ENCODE assay signal across 8 cellular contexts in the genomic region with DNA sequence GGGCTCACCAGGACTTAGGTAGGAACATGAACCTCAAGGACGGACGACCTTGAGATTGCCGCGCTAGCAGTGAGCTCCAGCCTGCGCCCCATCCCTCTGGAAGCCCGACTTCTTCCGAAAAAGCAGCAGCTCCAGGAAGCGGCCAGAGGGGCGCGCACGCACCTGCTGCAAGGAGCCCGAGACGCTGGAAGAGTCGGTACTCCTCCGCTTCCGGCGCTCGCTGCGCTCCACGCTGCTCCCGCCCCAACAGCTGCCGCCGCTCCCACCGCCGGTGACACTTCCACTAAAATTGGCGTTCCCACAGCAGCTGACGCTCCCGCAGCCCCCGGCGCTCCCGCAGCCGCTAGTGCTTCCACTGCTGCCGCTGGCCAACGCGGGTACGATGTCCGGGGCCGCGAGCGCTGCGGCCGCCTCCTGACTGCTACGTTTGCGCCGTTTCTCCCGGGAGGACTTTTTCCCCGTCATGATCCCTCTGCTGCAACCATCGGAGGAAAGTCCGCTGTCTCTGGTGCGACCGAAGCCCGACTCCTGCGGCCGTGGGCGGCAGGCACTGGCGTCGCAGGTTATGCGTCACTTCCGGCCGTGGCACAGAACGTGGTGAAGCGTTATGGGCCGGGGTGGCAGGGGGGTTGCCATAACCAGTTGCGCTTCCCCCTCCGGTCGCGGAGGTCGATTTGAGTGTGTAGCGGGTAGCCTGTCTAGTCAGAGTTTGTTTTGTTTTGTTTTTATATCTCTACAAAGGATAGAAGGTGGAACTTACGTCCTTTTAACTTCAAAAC. TPM values are rescaled to one million over a fixed set of nuclear protein-coding genes. Genes with fewer than 3 reads are reported as not detected.
DNase-seq lines count a peak whose midpoint lies in the region; ATAC-seq and TF ChIP-seq lines count a peak whose summit lies in the region.

A gene with protein sequence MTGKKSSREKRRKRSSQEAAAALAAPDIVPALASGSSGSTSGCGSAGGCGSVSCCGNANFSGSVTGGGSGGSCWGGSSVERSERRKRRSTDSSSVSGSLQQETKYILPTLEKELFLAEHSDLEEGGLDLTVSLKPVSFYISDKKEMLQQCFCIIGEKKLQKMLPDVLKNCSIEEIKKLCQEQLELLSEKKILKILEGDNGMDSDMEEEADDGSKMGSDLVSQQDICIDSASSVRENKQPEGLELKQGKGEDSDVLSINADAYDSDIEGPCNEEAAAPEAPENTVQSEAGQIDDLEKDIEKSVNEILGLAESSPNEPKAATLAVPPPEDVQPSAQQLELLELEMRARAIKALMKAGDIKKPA (minus strand): TSS at position 552 of the 779 bp plus-strand sequence. CDS start 87 bp downstream, at position 465.

- DNase-seq in RPMI7951 (ENCODE audit: low read depth) (peak; percentile 89), fibroblast of mammary gland (ENCODE audit: low read depth) (peak; percentile 90), natural killer cell (peak; percentile 91)
- DNase-seq in stimulated activated naive CD4-positive, alpha-beta T cell treated with Interleukin-2 at 50 U/mL for 16 hours (lab: John Stamatoyannopoulos, UW), result peak; percentile 94

- H3K9me3 ChIP-seq in DOHH2 (ENCODE audit: control insufficient read depth, insufficient read depth, low read length), result no peaks in the 10 kb centered on the region
- no peaks in the 10 kb centered on the region for H3K9me3 ChIP-seq in KOPT-K1 (ENCODE audit: insufficient read depth, low read length, poor library complexity, severe bottlenecking)

- H3K27ac ChIP-seq in DOHH2 (ENCODE audit: low read depth, low read length) (peak within 1 kb of the TSS; percentile 95), KOPT-K1 (ENCODE audit: low read depth, low read length, poor library complexity, severe bottlenecking) (peak within 1 kb of the TSS; percentile 88)

- peaks cover 33% of the 10 kb centered on the region for H3K4me1 ChIP-seq in DOHH2 (ENCODE audit: control insufficient read depth, low read length)

- no peaks in the 10 kb centered on the region for H3K27me3 ChIP-seq in DOHH2 (ENCODE audit: control insufficient read depth, low read length)

- H3K36me3 Mint-ChIP-seq in activated T-helper 17 cell treated with anti-CD3 and anti-CD28 coated beads, Interleukin-2, amount 50 U/mL, for 72 hours (ENCODE audit: low read depth), result peaks cover 11% of the 10 kb centered on the region
- peaks cover 7% of the 10 kb centered on the region for H3K36me3 Mint-ChIP-seq in natural killer cell

- H3F3A ChIP-seq in DOHH2 (ENCODE audit: control insufficient read depth, insufficient read depth), result 0 out of 2 replicates have a peak, but pooled peaks cover 3% of the 10 kb centered on the region

- H3K4me3 Mint-ChIP-seq in activated T-helper 17 cell treated with anti-CD3 and anti-CD28 coated beads, Interleukin-2, amount 50 U/mL, for 72 hours, result peak within 1 kb of the TSS; percentile 89
- peak within 1 kb of the TSS; percentile 100 for H3K4me3 Mint-ChIP-seq in natural killer cell

- peak within 1 kb of the TSS; percentile 90 for H3K4me2 ChIP-seq in DOHH2 (ENCODE audit: low read length)

- peak within 1 kb of the TSS; percentile 99 for H3K4me3 ChIP-seq in DOHH2 (ENCODE audit: low read length)
- H3K4me3 ChIP-seq in fibroblast of mammary gland (ENCODE audit: control insufficient read depth, low read depth, low read length), result peak within 1 kb of the TSS; percentile 95

- ATAC-seq in GM21786 (IDR thresholded peaks at IDR 0.05; ENCODE audit: unreplicated experiment) (peak; percentile 93), natural killer cell (peak; percentile 93 to 97 (median 94))
- ATAC-seq in activated T-helper 17 cell treated with anti-CD3 and anti-CD28 coated beads, Interleukin-2, amount 50 U/mL, for 72 hours (replicated peaks), result peak; percentile 94

- H4K20me1 ChIP-seq in DOHH2 (ENCODE audit: control insufficient read depth, insufficient read depth, low read depth, low read length), result peaks cover 4% of the 10 kb centered on the region; the same call in 1 of the 2 replicates

- no peaks in the 10 kb centered on the region for H3K9me2 ChIP-seq in DOHH2 (replicated peaks; ENCODE audit: control insufficient read depth, low read length)

- peaks cover 26% of the 10 kb centered on the region for H3K36me3 ChIP-seq in DOHH2 (ENCODE audit: control insufficient read depth, low read length)
- peaks cover 6% of the 10 kb centered on the region; the same call in 1 of the 2 replicates for H3K36me3 ChIP-seq in KOPT-K1 (ENCODE audit: insufficient read depth, low read length)

- H3K27me3 Mint-ChIP-seq in activated T-helper 17 cell treated with anti-CD3 and anti-CD28 coated beads, Interleukin-2, amount 50 U/mL, for 72 hours, result no peaks in the 10 kb centered on the region
- no peaks in the 10 kb centered on the region for H3K27me3 Mint-ChIP-seq in natural killer cell (ENCODE audit: low read depth in 2 of 2)

- H3K9me3 Mint-ChIP-seq in activated T-helper 17 cell treated with anti-CD3 and anti-CD28 coated beads, Interleukin-2, amount 50 U/mL, for 72 hours, result peaks cover 7% of the 10 kb centered on the region
- H3K9me3 Mint-ChIP-seq in natural killer cell, result peaks cover 2 to 7% of the 10 kb centered on the region in 2 donors

- H3K79me2 ChIP-seq in DOHH2 (ENCODE audit: control insufficient read depth, low read length), result peaks cover 53% of the 10 kb centered on the region

- H3K27ac Mint-ChIP-seq in activated T-helper 17 cell treated with anti-CD3 and anti-CD28 coated beads, Interleukin-2, amount 50 U/mL, for 72 hours, result peak within 1 kb of the TSS; percentile 95
- H3K27ac Mint-ChIP-seq in natural killer cell, result peak within 1 kb of the TSS; percentile 99

- intact Hi-C loops in natural killer cell (cut with micrococcal nuclease), result loop anchor here (1.0 to 2.0 kb wide), 3 partner anchors 55 to 681 kb away; a partner anchor contains a TSS

- peaks cover 12% of the 10 kb centered on the region for H3K4me1 Mint-ChIP-seq in activated T-helper 17 cell treated with anti-CD3 and anti-CD28 coated beads, Interleukin-2, amount 50 U/mL, for 72 hours
- H3K4me1 Mint-ChIP-seq in natural killer cell, result peaks cover 32 to 35% of the 10 kb centered on the region in 2 donors

- peak; percentile 44 for TF ChIP-seq CTCF in DOHH2 (IDR thresholded peaks at IDR 0.05; ENCODE audit: low read depth, low read length, poor library complexity, severe bottlenecking)
- peak; percentile 30 for TF ChIP-seq CTCF in fibroblast of mammary gland (conservative IDR thresholded peaks at IDR 0.05; ENCODE audit: control insufficient read depth, insufficient read depth, low read depth, low read length)
- peak; percentile 48 for TF ChIP-seq CTCF in natural killer cell (IDR thresholded peaks at IDR 0.05)

RNA-seq across cellular contexts. Expression of the gene that starts here (rescaled TPM):
- total RNA-seq in RPMI7951 (2014; rRNA removed; shearing (Covaris generic)), result 17.6 and 19.2 TPM in 2 replicates
- 10 to 100 TPM; 14.9 to 18.3 TPM for total RNA-seq in activated T-helper 17 cell treated with anti-CD3 and anti-CD28 coated beads, Interleukin-2, amount 50 U/mL, for 72 hours
- total RNA-seq in natural killer cell, result 10 to 100 TPM; 12.6 to 16.8 (median 15.2) TPM

Comparison
In these comparisons a context has a peak if more than half of its experiments do, and no peak if none do; other contexts are left out.
1. Peak in every context shown above with its lines: DNase-seq, ATAC-seq, H3K4me3 ChIP-seq and H3K27ac ChIP-seq.